In the genomic region with DNA sequence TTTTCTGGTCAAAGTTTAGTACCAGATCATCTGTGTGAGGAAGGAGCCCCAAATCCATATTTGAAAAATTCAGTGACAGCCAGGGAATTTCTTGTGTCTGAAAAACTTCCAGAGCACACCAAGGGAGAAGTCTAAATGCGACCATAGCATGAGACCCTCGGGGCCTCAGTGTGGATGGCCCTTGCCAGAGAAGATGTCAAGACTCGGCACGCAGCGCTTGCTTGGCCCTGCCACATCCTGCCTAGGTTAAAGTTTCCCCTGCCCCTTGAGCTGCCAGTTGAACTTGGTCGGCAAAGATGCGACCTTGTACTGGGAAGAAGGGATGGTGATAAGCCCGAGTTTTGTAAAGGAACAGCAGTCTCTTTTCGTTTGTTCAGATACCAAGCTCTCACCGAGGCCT, we compare ENCODE assay signal across 19 cellular contexts.
A peak's percentile ranks its signal among the peaks of the same experiment; 100 is the strongest.
DNase-seq lines count a peak whose midpoint lies in the region; ATAC-seq and TF ChIP-seq lines count a peak whose summit lies in the region.
"Had no signal": no experiment of that assay in that cellular context is flagged by ENCODE, and none has a peak within 500 bp of the region (broad histone marks: within the 10 kb centered on the region; RNA-seq: fewer than 3 reads in every experiment).

No MANE protein-coding gene starts in this region.

- 76 to 83% methylated on average over 10 of the region's 10 CpGs for WGBS in heart right ventricle, 2 donors

- no peaks in the 10 kb centered on the region for H3K9me3 ChIP-seq in right atrium auricular region
- H3K9me3 ChIP-seq in heart right ventricle: no peaks in the 10 kb centered on the region
- no peaks in the 10 kb centered on the region for H3K9me3 ChIP-seq in colonic mucosa
- H3K9me3 ChIP-seq: BLaER1, Caco-2 had no signal

- DNase-seq in right atrium auricular region (ENCODE audit: low spot score) (peak; percentile 23), heart right ventricle (no peak), colonic mucosa (peak; percentile 1), sciatic nerve (ENCODE audit: low spot score) (peak; percentile 17), SW480 (ENCODE audit: low spot score) (no peak)
- DNase-seq in stimulated activated CD4-positive, alpha-beta T cell treated with anti-CD3 and anti-CD28 coated beads, Interleukin-1b, Interleukin-23, amount 100 ng/mL, for 48 hours: no peak
- DNase-seq: Caco-2; CD4-positive, CD25-positive, alpha-beta regulatory T cell; CD8-positive, alpha-beta T cell; DMS 273 treated with DMSO at 0.1 percent for 48 hours; DMS79; EL; GDM1; H7; HCEC 1CT had no signal

- intact Hi-C loops in heart right ventricle (cut with DNase I) (loop anchor here in 2 of 10 donors (10.0 kb wide), 2 partner anchors 192 to 202 kb away; partner anchors contain the start of gene SLC38A9 (in 1 of the 2)), colonic mucosa (cut with DNase I) (no loop called here), sciatic nerve (cut with DNase I) (no loop called here)

- ATAC-seq in heart right ventricle (no peak), sciatic nerve (no peak)
- ATAC-seq: CD8-positive, alpha-beta T cell; GM12878 had no signal

- no peak overlapping the region for H3K9ac ChIP-seq in colonic mucosa (ENCODE audit: low read depth in 2 of 2, low read length in 2 of 2)
- H3K9ac ChIP-seq: BLaER1 had no signal

- H3K4me3 ChIP-seq in right atrium auricular region: no peak overlapping the region
- H3K4me3 ChIP-seq in heart right ventricle: no peak overlapping the region
- H3K4me3 ChIP-seq in colonic mucosa: no peak overlapping the region
- H3K4me3 ChIP-seq: BLaER1, GM12878 had no signal

- no peaks in the 10 kb centered on the region for H3K4me1 ChIP-seq in right atrium auricular region
- H3K4me1 ChIP-seq in heart right ventricle: peaks cover 0 to 6% (median 0%) of the 10 kb centered on the region in 9 donors
- no peaks in the 10 kb centered on the region for H3K4me1 ChIP-seq in colonic mucosa

- no peak for TF ChIP-seq CTCF in right atrium auricular region (IDR thresholded peaks at IDR 0.05)
- TF ChIP-seq CTCF in heart right ventricle (IDR thresholded peaks at IDR 0.05): no peak
- TF ChIP-seq CTCF in colonic mucosa (IDR thresholded peaks at IDR 0.05): no peak

- H3K36me3 ChIP-seq in right atrium auricular region: no peaks in the 10 kb centered on the region
- H3K36me3 ChIP-seq in heart right ventricle: no peaks in the 10 kb centered on the region
- no peaks in the 10 kb centered on the region for H3K36me3 ChIP-seq in colonic mucosa
- H3K36me3 ChIP-seq: BLaER1 had no signal

- no peaks in the 10 kb centered on the region for H3K27me3 ChIP-seq in right atrium auricular region
- H3K27me3 ChIP-seq in heart right ventricle: no peaks in the 10 kb centered on the region
- no peaks in the 10 kb centered on the region for H3K27me3 ChIP-seq in colonic mucosa
- H3K27me3 ChIP-seq: BLaER1 had no signal

- H3K27ac ChIP-seq in right atrium auricular region: no peak overlapping the region
- no peak overlapping the region for H3K27ac ChIP-seq in heart right ventricle
- H3K27ac ChIP-seq in colonic mucosa: no peak overlapping the region
- H3K27ac ChIP-seq: 22Rv1, BLaER1, C4-2B had no signal

Comparison
In these comparisons a context has a peak if more than half of its experiments do, and no peak if none do; other contexts are left out.
1. DNase-seq: peak in right atrium auricular region (single experiment), colonic mucosa (single experiment) and sciatic nerve (single experiment); none in heart right ventricle (0 of 2), SW480 (single experiment) and stimulated activated CD4-positive, alpha-beta T cell treated with anti-CD3 and anti-CD28 coated beads, Interleukin-1b, Interleukin-23, amount 100 ng/mL, for 48 hours (single experiment).